In genomic region chr7:2451171-2452073, GRCh38 we compare ENCODE assay signal across 1 cellular context.
TF ChIP-seq lines count a peak whose summit lies in the region.

No MANE protein-coding gene starts in this region.

TF ChIP-seq in HepG2, 621 proteins besides CTCF, POLR2A, EP300 and RAD21 (continued from another document and continues in another):
- TF ChIP-seq SETDB1 (CRISPR knock-in tag; IDR thresholded peaks at IDR 0.05; ENCODE audit: borderline replicate concordance) (no peak), ZNF253 (CRISPR knock-in tag; IDR thresholded peaks at IDR 0.05; ENCODE audit: borderline replicate concordance) (no peak), TCF12 (IDR thresholded peaks at IDR 0.05) (no peak), TCF12 (CRISPR knock-in tag; IDR thresholded peaks at IDR 0.05) (no peak), ZNF251 (CRISPR knock-in tag; IDR thresholded peaks at IDR 0.05) (no peak), ZBTB43 (CRISPR knock-in tag; conservative IDR thresholded peaks at IDR 0.05) (no peak), NR2F6 (IDR thresholded peaks at IDR 0.05) (no peak; the same call in 1 of the 2 replicates), NR2F6 (CRISPR knock-in tag; IDR thresholded peaks at IDR 0.05) (peak; percentile 54; the same call in 1 of the 2 replicates), FOSL1 (CRISPR knock-in tag; IDR thresholded peaks at IDR 0.05; ENCODE audit: borderline replicate concordance) (no peak), RBM22 (optimal IDR thresholded peaks at IDR 0.05; ENCODE audit: low read length) (no peak), CHD2 (IDR thresholded peaks at IDR 0.05; ENCODE audit: low read depth, low read length) (no peak), ZNF136 (CRISPR knock-in tag; IDR thresholded peaks at IDR 0.05; ENCODE audit: low read depth) (no peak), ZNF101 (CRISPR knock-in tag; IDR thresholded peaks at IDR 0.05; ENCODE audit: borderline replicate concordance, low read depth) (0 out of 2 replicates have a peak, but pooled peaks have one; percentile 73), ARNTL (CRISPR knock-in tag; IDR thresholded peaks at IDR 0.05) (0 out of 2 replicates have a peak, but pooled peaks have one; percentile 26), KAT2B (IDR thresholded peaks at IDR 0.05; ENCODE audit: borderline replicate concordance, low read depth, low read length) (no peak), KLF16 (CRISPR knock-in tag; IDR thresholded peaks at IDR 0.05) (peak in 1 of 2 experiments; percentile 36; a peak in 1 of 4 replicates), CBFB (CRISPR knock-in tag; IDR thresholded peaks at IDR 0.05) (peak; percentile 25; the same call in 1 of the 2 replicates), ZNF605 (CRISPR knock-in tag; IDR thresholded peaks at IDR 0.05) (peak; percentile 57), MED1 (CRISPR knock-in tag; IDR thresholded peaks at IDR 0.05) (peak; percentile 54; the same call in 1 of the 2 replicates), SRSF4 (IDR thresholded peaks at IDR 0.05; ENCODE audit: low read depth, low read length, poor library complexity, severe bottlenecking) (no peak), HNRNPL (IDR thresholded peaks at IDR 0.05; ENCODE audit: low read depth, low read length) (peak; percentile 99), IRF2 (CRISPR knock-in tag; IDR thresholded peaks at IDR 0.05) (no peak), ZNF552 (CRISPR knock-in tag; IDR thresholded peaks at IDR 0.05; ENCODE audit: borderline replicate concordance) (peak; percentile 74; the same call in 1 of the 2 replicates), LRRFIP1 (CRISPR knock-in tag; conservative IDR thresholded peaks at IDR 0.05) (no peak), ARNT (IDR thresholded peaks at IDR 0.05) (no peak), TERF1 (CRISPR knock-in tag; IDR thresholded peaks at IDR 0.05) (no peak), PRDM4 (CRISPR knock-in tag; IDR thresholded peaks at IDR 0.05; ENCODE audit: borderline replicate concordance) (no peak), SALL2 (CRISPR knock-in tag; IDR thresholded peaks at IDR 0.05) (peak; percentile 24; the same call in 1 of the 2 replicates), ZNF75D (CRISPR knock-in tag; IDR thresholded peaks at IDR 0.05; ENCODE audit: borderline replicate concordance) (no peak), KAT7 (CRISPR knock-in tag; IDR thresholded peaks at IDR 0.05; ENCODE audit: borderline replicate concordance) (peak; percentile 63; the same call in 1 of the 2 replicates), KLF9 (CRISPR knock-in tag; IDR thresholded peaks at IDR 0.05; ENCODE audit: low read depth) (no peak), ZNF496 (CRISPR knock-in tag; IDR thresholded peaks at IDR 0.05; ENCODE audit: insufficient replicate concordance) (no peak), ZNF563 (CRISPR knock-in tag; IDR thresholded peaks at IDR 0.05) (peak; percentile 42; the same call in 1 of the 2 replicates), ZBTB46 (CRISPR knock-in tag; IDR thresholded peaks at IDR 0.05; ENCODE audit: borderline replicate concordance) (peak; percentile 87; the same call in 1 of the 2 replicates), POGZ (CRISPR knock-in tag; IDR thresholded peaks at IDR 0.05) (no peak), KMT2B (CRISPR knock-in tag; IDR thresholded peaks at IDR 0.05) (peak; percentile 25; the same call in 1 of the 2 replicates), ISX (CRISPR knock-in tag; conservative IDR thresholded peaks at IDR 0.05) (no peak), ZNF501 (CRISPR knock-in tag; IDR thresholded peaks at IDR 0.05) (peak; percentile 49; the same call in 1 of the 2 replicates)
- TF ChIP-seq, protein P1, sequence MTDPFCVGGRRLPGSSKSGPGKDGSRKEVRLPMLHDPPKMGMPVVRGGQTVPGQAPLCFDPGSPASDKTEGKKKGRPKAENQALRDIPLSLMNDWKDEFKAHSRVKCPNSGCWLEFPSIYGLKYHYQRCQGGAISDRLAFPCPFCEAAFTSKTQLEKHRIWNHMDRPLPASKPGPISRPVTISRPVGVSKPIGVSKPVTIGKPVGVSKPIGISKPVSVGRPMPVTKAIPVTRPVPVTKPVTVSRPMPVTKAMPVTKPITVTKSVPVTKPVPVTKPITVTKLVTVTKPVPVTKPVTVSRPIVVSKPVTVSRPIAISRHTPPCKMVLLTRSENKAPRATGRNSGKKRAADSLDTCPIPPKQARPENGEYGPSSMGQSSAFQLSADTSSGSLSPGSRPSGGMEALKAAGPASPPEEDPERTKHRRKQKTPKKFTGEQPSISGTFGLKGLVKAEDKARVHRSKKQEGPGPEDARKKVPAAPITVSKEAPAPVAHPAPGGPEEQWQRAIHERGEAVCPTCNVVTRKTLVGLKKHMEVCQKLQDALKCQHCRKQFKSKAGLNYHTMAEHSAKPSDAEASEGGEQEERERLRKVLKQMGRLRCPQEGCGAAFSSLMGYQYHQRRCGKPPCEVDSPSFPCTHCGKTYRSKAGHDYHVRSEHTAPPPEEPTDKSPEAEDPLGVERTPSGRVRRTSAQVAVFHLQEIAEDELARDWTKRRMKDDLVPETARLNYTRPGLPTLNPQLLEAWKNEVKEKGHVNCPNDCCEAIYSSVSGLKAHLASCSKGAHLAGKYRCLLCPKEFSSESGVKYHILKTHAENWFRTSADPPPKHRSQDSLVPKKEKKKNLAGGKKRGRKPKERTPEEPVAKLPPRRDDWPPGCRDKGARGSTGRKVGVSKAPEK (CRISPR knock-in tag; IDR thresholded peaks at IDR 0.05; ENCODE audit: borderline replicate concordance) = 0 out of 2 replicates have a peak, but pooled peaks have one; percentile 85
- TF ChIP-seq, protein P2, sequence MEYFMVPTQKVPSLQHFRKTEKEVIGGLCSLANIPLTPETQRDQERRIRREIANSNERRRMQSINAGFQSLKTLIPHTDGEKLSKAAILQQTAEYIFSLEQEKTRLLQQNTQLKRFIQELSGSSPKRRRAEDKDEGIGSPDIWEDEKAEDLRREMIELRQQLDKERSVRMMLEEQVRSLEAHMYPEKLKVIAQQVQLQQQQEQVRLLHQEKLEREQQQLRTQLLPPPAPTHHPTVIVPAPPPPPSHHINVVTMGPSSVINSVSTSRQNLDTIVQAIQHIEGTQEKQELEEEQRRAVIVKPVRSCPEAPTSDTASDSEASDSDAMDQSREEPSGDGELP (IDR thresholded peaks at IDR 0.05; ENCODE audit: borderline replicate concordance, low read depth) = no peak
- TF ChIP-seq, protein P3, sequence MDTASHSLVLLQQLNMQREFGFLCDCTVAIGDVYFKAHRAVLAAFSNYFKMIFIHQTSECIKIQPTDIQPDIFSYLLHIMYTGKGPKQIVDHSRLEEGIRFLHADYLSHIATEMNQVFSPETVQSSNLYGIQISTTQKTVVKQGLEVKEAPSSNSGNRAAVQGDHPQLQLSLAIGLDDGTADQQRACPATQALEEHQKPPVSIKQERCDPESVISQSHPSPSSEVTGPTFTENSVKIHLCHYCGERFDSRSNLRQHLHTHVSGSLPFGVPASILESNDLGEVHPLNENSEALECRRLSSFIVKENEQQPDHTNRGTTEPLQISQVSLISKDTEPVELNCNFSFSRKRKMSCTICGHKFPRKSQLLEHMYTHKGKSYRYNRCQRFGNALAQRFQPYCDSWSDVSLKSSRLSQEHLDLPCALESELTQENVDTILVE (CRISPR knock-in tag; IDR thresholded peaks at IDR 0.05) = no peak
- TF ChIP-seq, protein P4, sequence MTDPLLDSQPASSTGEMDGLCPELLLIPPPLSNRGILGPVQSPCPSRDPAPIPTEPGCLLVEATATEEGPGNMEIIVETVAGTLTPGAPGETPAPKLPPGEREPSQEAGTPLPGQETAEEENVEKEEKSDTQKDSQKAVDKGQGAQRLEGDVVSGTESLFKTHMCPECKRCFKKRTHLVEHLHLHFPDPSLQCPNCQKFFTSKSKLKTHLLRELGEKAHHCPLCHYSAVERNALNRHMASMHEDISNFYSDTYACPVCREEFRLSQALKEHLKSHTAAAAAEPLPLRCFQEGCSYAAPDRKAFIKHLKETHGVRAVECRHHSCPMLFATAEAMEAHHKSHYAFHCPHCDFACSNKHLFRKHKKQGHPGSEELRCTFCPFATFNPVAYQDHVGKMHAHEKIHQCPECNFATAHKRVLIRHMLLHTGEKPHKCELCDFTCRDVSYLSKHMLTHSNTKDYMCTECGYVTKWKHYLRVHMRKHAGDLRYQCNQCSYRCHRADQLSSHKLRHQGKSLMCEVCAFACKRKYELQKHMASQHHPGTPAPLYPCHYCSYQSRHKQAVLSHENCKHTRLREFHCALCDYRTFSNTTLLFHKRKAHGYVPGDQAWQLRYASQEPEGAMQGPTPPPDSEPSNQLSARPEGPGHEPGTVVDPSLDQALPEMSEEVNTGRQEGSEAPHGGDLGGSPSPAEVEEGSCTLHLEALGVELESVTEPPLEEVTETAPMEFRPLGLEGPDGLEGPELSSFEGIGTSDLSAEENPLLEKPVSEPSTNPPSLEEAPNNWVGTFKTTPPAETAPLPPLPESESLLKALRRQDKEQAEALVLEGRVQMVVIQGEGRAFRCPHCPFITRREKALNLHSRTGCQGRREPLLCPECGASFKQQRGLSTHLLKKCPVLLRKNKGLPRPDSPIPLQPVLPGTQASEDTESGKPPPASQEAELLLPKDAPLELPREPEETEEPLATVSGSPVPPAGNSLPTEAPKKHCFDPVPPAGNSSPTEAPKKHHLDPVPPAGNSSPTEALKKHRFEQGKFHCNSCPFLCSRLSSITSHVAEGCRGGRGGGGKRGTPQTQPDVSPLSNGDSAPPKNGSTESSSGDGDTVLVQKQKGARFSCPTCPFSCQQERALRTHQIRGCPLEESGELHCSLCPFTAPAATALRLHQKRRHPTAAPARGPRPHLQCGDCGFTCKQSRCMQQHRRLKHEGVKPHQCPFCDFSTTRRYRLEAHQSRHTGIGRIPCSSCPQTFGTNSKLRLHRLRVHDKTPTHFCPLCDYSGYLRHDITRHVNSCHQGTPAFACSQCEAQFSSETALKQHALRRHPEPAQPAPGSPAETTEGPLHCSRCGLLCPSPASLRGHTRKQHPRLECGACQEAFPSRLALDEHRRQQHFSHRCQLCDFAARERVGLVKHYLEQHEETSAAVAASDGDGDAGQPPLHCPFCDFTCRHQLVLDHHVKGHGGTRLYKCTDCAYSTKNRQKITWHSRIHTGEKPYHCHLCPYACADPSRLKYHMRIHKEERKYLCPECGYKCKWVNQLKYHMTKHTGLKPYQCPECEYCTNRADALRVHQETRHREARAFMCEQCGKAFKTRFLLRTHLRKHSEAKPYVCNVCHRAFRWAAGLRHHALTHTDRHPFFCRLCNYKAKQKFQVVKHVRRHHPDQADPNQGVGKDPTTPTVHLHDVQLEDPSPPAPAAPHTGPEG (CRISPR knock-in tag; IDR thresholded peaks at IDR 0.05) = peak; percentile 61; the same call in 1 of the 2 replicates
